In genomic region chr17:78092794-78093324, GRCh38 we compare ENCODE assay signal across 26 cellular contexts. TPM values are rescaled to one million over a fixed set of nuclear protein-coding genes. Genes with fewer than 3 reads are reported as not detected.
"Had no signal": no experiment of that assay in that cellular context is flagged by ENCODE, and none has a peak within 500 bp of the region (broad histone marks: within the 10 kb centered on the region; RNA-seq: fewer than 3 reads in every experiment).

No MANE protein-coding gene starts in this region.

- DNase-seq: effector memory CD4-positive, alpha-beta T cell; esophagus squamous epithelium; foreskin fibroblast; immature natural killer cell; left cardiac atrium; left ventricle myocardium superior; mesenchymal stem cell; midbrain; nucleus accumbens; ovary; stimulated activated CD4-positive, alpha-beta T cell treated with anti-CD3 and anti-CD28 coated beads, Interleukin-4, amount 100 ng/mL, for 1 hour; stimulated activated CD8-positive, alpha-beta memory T cell treated with anti-CD3 and anti-CD28 coated beads, Interleukin-4, amount 100 ng/mL, for 48 hours; stimulated activated naive CD8-positive, alpha-beta T cell treated with anti-CD3 and anti-CD28 coated beads, Interleukin-15, Interleukin-2, amounts not matched to agents 100 U/mL and 50 U/mL, for 24 hours; tibial artery; upper lobe of left lung; uterus had no signal

- H3K27me3 Mint-ChIP-seq: natural killer cell treated with Interleukin-12 subunit alpha and Interleukin-12 subunit beta and Interleukin-15 and Interleukin-18, amount 100 ng/mL, for 72 hours; progenitor cell of endocrine pancreas had no signal

- H3K36me3 ChIP-seq: ovary, uterus had no signal

- H3K4me1 ChIP-seq: neural progenitor cell, tibial artery, upper lobe of left lung, uterus had no signal

- ATAC-seq: left cardiac atrium; left ventricle myocardium superior; natural killer cell treated with Interleukin-12 subunit alpha and Interleukin-12 subunit beta and Interleukin-15 and Interleukin-18, amount 100 ng/mL, for 72 hours; right cardiac atrium; stimulated activated effector memory CD8-positive, alpha-beta T cell treated with anti-CD3 and anti-CD28 coated beads, Interleukin-12 subunit alpha, Interleukin-12 subunit beta, amount 100 ng/mL, for 72 hours; stimulated activated naive CD8-positive, alpha-beta T cell treated with anti-CD3 and anti-CD28 coated beads, Interleukin-15, Interleukin-2, amounts not matched to agents 100 U/mL and 50 U/mL, for 24 hours had no signal

- H3K4me3 Mint-ChIP-seq: immature natural killer cell; natural killer cell treated with Interleukin-12 subunit alpha and Interleukin-12 subunit beta and Interleukin-15 and Interleukin-18, amount 100 ng/mL, for 72 hours; neural progenitor cell; stimulated activated effector memory CD8-positive, alpha-beta T cell treated with anti-CD3 and anti-CD28 coated beads, Interleukin-12 subunit alpha, Interleukin-12 subunit beta, amount 100 ng/mL, for 72 hours had no signal

- H3K4me1 Mint-ChIP-seq: immature natural killer cell; neural progenitor cell; stimulated activated effector memory CD8-positive, alpha-beta T cell treated with anti-CD3 and anti-CD28 coated beads, Interleukin-12 subunit alpha, Interleukin-12 subunit beta, amount 100 ng/mL, for 72 hours had no signal

- H3K9me3 Mint-ChIP-seq: immature natural killer cell; natural killer cell treated with Interleukin-12 subunit alpha and Interleukin-12 subunit beta and Interleukin-15 and Interleukin-18, amount 100 ng/mL, for 72 hours; neural progenitor cell; stimulated activated effector memory CD8-positive, alpha-beta T cell treated with anti-CD3 and anti-CD28 coated beads, Interleukin-12 subunit alpha, Interleukin-12 subunit beta, amount 100 ng/mL, for 72 hours had no signal

- H3K27ac Mint-ChIP-seq: natural killer cell treated with Interleukin-12 subunit alpha and Interleukin-12 subunit beta and Interleukin-15 and Interleukin-18, amount 100 ng/mL, for 72 hours; neural progenitor cell; progenitor cell of endocrine pancreas; stimulated activated effector memory CD8-positive, alpha-beta T cell treated with anti-CD3 and anti-CD28 coated beads, Interleukin-12 subunit alpha, Interleukin-12 subunit beta, amount 100 ng/mL, for 72 hours had no signal

- H3K9me3 ChIP-seq: esophagus squamous epithelium, ovary, tibial artery, upper lobe of left lung, uterus had no signal

- H3K27ac ChIP-seq: epithelial cell of prostate, esophagus squamous epithelium, neural progenitor cell, ovary, tibial artery, upper lobe of left lung, uterus had no signal

- H3K27me3 ChIP-seq: esophagus squamous epithelium, neural progenitor cell, ovary, tibial artery, upper lobe of left lung, uterus had no signal

- FAIRE-seq: endometrium, keratinocyte had no signal

- H3K4me3 ChIP-seq: esophagus squamous epithelium, lung, neural progenitor cell, ovary, tibial artery, upper lobe of left lung, uterus had no signal

RNA-seq across cellular contexts. Expression of gene C17orf99, which starts 53.3 kb away (rescaled TPM):
- total RNA-seq: left cardiac atrium; left ventricle myocardium superior; natural killer cell treated with Interleukin-12 subunit alpha and Interleukin-12 subunit beta and Interleukin-15 and Interleukin-18, amount 100 ng/mL, for 72 hours; progenitor cell of endocrine pancreas; right cardiac atrium; temporal lobe had no signal
